Comparison of ENCODE assay signal across 1 cellular context in the genomic region with DNA sequence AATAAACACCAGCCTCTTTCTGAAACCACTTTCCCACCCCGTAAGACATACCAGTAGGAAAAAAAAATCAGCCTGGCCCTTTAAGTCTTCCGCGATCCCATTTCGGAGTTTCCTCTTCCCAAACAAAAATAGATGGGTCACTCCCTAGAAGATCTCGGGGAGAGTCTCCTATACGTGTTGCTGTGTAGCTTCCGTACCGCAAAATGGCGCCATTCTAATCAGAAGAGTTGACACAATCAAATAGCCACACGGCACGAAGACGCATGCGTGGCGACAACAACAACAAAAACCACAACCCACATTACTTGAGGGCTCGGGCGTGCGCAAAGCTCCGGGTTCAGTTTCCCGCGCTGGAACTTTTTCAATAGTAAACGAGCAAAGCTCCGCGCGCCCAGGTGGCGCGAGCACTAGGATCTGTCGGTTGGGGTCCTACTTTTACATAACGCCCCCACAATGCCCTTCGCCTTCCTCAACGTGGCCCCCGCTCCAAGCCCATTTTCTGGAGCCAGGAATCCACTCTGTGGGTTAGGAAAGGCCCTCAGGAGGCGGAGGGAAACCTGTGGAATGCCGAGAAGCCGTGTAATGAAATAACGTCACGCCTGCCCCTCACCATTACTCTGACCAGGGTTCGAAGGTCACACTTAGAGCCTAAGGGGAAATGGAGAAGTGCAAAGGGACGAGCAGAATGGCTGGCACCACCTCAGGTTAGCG.
TF ChIP-seq lines count a peak whose summit lies in the region.

Gene GPANK1 (minus strand): TSS at position 208 of the 711 bp plus-strand sequence. CDS start 519 bp downstream, outside the sequence.

TF ChIP-seq in A549, 52 proteins besides CTCF, POLR2A, EP300 and RAD21 (continued from another document):
- TF ChIP-seq FOSB (CRISPR knock-in tag; IDR thresholded peaks at IDR 0.05): 0 out of 2 replicates have a peak, but pooled peaks have one; percentile 25
